15 cellular contexts compared by ENCODE assay signal in genomic region chr1:217079579-217079978, GRCh38.
DNase-seq lines count a peak whose midpoint lies in the region; ATAC-seq and TF ChIP-seq lines count a peak whose summit lies in the region.
"Had no signal": no experiment of that assay in that cellular context is flagged by ENCODE, and none has a peak within 500 bp of the region (broad histone marks: within the 10 kb centered on the region; RNA-seq: fewer than 3 reads in every experiment).

No MANE protein-coding gene starts in this region.

- no peak overlapping the region for H3K4me3 ChIP-seq in body of pancreas
- H3K4me3 ChIP-seq in naive thymus-derived CD4-positive, alpha-beta T cell (ENCODE audit: low read length) = no peak overlapping the region

- H3K9me3 Mint-ChIP-seq in naive thymus-derived CD4-positive, alpha-beta T cell = peaks cover 0 to 5% (median 0%) of the 10 kb centered on the region in 11 donors

- H3K27ac ChIP-seq in body of pancreas = peak overlapping the region in 3 of 4 donors; percentile 47 to 79 (median 67)
- H3K27ac ChIP-seq in naive thymus-derived CD4-positive, alpha-beta T cell (ENCODE audit: low read depth, low read length) = no peak overlapping the region
- H3K27ac ChIP-seq: RWPE1 had no signal

- no peaks in the 10 kb centered on the region for H3K4me1 Mint-ChIP-seq in naive thymus-derived CD4-positive, alpha-beta T cell
- H3K4me1 Mint-ChIP-seq: CD4-positive, CD25-positive, alpha-beta regulatory T cell had no signal

- peak; percentile 24 to 54 for DNase-seq in SHP77 (lab: John Stamatoyannopoulos, UW)
- DNase-seq in SHP77 treated with DMSO at 0.1 percent for 48 hours (lab: John Stamatoyannopoulos, UW) = no peak
- peak; percentile 64 for DNase-seq in NCI-H1092 (lab: John Stamatoyannopoulos, UW)
- no peak for DNase-seq in body of pancreas
- DNase-seq in naive thymus-derived CD4-positive, alpha-beta T cell = no peak
- DNase-seq in GF-D8 (lab: John Stamatoyannopoulos, UW) = no peak
- DNase-seq in HuH-7 (ENCODE audit: low spot score) = no peak
- DNase-seq: CD4-positive, CD25-positive, alpha-beta regulatory T cell; EL; Karpas-422; MV-4-11; NCI-H1436; NCI-H1930; NK-92 treated with Interleukin-12 subunit alpha and Interleukin-12 subunit beta, amount 100 ng/mL, for 24 hours had no signal

- 57 to 59% methylated on average over 3 of the region's 3 CpGs for WGBS in body of pancreas, 2 donors

- H3K27me3 ChIP-seq in body of pancreas = no peaks in the 10 kb centered on the region
- H3K27me3 ChIP-seq in naive thymus-derived CD4-positive, alpha-beta T cell (ENCODE audit: control insufficient read depth in 2 of 2, insufficient read depth in 2 of 2, low read length in 2 of 2) = no peaks in the 10 kb centered on the region

- TF ChIP-seq CTCF in body of pancreas (IDR thresholded peaks at IDR 0.05) = no peak

- no peak for TF ChIP-seq POLR2A in body of pancreas (IDR thresholded peaks at IDR 0.05)

- H3K36me3 ChIP-seq in body of pancreas (replicated peaks in 1 of 2; ENCODE audit: insufficient read depth in 1 of 2, low read depth in 2 of 2) = no peaks in the 10 kb centered on the region
- no peaks in the 10 kb centered on the region for H3K36me3 ChIP-seq in naive thymus-derived CD4-positive, alpha-beta T cell (ENCODE audit: control insufficient read depth in 2 of 3, insufficient read depth in 3 of 3, low read length in 3 of 3)

- ATAC-seq in body of pancreas = no peak
- no peak for ATAC-seq in naive thymus-derived CD4-positive, alpha-beta T cell

- no peak overlapping the region for H3K4me3 Mint-ChIP-seq in naive thymus-derived CD4-positive, alpha-beta T cell
- H3K4me3 Mint-ChIP-seq: CD4-positive, CD25-positive, alpha-beta regulatory T cell had no signal

- no peak overlapping the region for H3K27ac Mint-ChIP-seq in naive thymus-derived CD4-positive, alpha-beta T cell
- H3K27ac Mint-ChIP-seq: CD4-positive, CD25-positive, alpha-beta regulatory T cell had no signal

- intact Hi-C loops in body of pancreas (cut with DNase I) = no loop called here
- intact Hi-C loops in naive thymus-derived CD4-positive, alpha-beta T cell (cut with micrococcal nuclease) = no loop called here

- peaks cover 32% of the 10 kb centered on the region for H3K4me1 ChIP-seq in body of pancreas
- no peaks in the 10 kb centered on the region for H3K4me1 ChIP-seq in naive thymus-derived CD4-positive, alpha-beta T cell (ENCODE audit: control insufficient read depth in 2 of 2, insufficient read depth in 2 of 2, low read length in 2 of 2)

- H3K9me3 ChIP-seq in body of pancreas = no peaks in the 10 kb centered on the region
- H3K9me3 ChIP-seq in naive thymus-derived CD4-positive, alpha-beta T cell (ENCODE audit: control insufficient read depth in 2 of 3, low read length in 3 of 3) = no peaks in the 10 kb centered on the region

- peaks cover 0 to 4% (median 0%) of the 10 kb centered on the region in 5 donors for H3K36me3 Mint-ChIP-seq in naive thymus-derived CD4-positive, alpha-beta T cell
- H3K36me3 Mint-ChIP-seq: CD4-positive, CD25-positive, alpha-beta regulatory T cell had no signal

- CTCF ChIA-PET in naive thymus-derived CD4-positive, alpha-beta T cell (lab: Charles Lee) = no interaction called here

- no peaks in the 10 kb centered on the region for H3K27me3 Mint-ChIP-seq in naive thymus-derived CD4-positive, alpha-beta T cell
- H3K27me3 Mint-ChIP-seq: CD4-positive, CD25-positive, alpha-beta regulatory T cell had no signal

- POLR2A ChIA-PET in naive thymus-derived CD4-positive, alpha-beta T cell (lab: Charles Lee) = no interaction called here

Comparison
In these comparisons a context has a peak if more than half of its experiments do, and no peak if none do; other contexts are left out.
1. DNase-seq: peak in SHP77 (2 of 2) and NCI-H1092 (single experiment); none in SHP77 treated with DMSO at 0.1 percent for 48 hours (single experiment), body of pancreas (0 of 4), naive thymus-derived CD4-positive, alpha-beta T cell (0 of 9), GF-D8 (single experiment) and HuH-7 (single experiment).